1 cellular context compared by ENCODE assay signal in the genomic region with DNA sequence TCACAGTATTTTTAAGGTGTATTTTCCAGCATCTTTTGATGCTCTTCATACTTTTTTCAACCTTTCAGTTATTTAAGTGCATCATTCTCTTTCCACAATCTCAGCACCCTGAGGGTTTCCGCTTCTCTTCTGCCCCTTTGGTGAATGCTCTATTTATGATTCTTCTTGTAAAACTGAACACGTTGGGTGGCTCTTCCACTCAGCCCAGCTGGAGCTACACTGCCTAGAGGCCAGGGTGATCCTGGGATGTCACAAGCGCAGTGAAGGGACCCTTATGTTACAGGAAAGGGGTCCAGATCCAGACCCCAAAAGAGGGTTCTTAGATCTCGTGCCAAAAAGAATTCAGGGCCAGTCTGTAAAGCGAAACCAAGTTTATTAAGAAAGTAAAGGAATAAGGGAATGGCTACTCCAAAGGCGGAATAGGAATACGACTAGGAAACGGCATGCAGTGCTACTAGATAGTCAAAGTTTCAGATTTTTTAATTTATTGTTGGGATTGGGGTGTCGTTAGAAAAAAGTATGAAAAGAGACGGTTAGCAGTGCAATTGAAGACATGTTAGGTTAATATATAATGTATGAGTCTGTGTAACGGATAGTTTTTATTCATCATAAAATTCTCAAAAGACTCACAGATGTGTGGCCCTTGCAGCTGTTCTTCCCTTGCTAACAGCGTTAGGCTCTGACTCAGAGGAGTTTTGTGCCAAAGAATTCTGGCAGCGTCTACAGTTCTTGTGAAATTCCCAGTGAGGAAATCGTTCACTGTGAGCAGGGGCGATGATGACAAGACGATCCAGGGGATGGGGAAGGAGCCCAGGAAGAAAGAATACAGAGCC.
TF ChIP-seq lines count a peak whose summit lies in the region.

No MANE protein-coding gene starts in this region.

TF ChIP-seq in A549, 52 proteins besides CTCF, POLR2A, EP300 and RAD21 (continued from another document):
- TF ChIP-seq, protein P1, sequence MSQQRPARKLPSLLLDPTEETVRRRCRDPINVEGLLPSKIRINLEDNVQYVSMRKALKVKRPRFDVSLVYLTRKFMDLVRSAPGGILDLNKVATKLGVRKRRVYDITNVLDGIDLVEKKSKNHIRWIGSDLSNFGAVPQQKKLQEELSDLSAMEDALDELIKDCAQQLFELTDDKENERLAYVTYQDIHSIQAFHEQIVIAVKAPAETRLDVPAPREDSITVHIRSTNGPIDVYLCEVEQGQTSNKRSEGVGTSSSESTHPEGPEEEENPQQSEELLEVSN (IDR thresholded peaks at IDR 0.05; ENCODE audit: borderline replicate concordance, low read depth): no peak
- TF ChIP-seq, protein P2, sequence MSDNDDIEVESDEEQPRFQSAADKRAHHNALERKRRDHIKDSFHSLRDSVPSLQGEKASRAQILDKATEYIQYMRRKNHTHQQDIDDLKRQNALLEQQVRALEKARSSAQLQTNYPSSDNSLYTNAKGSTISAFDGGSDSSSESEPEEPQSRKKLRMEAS (IDR thresholded peaks at IDR 0.05): no peak
- TF ChIP-seq CHD4 (IDR thresholded peaks at IDR 0.05; ENCODE audit: borderline replicate concordance): no peak
- no peak for TF ChIP-seq ZC3H11A (IDR thresholded peaks at IDR 0.05)
- TF ChIP-seq NPAS2 (CRISPR knock-in tag; IDR thresholded peaks at IDR 0.05; ENCODE audit: borderline replicate concordance): no peak
- no peak for TF ChIP-seq ZSCAN20 (CRISPR knock-in tag; IDR thresholded peaks at IDR 0.05)
- TF ChIP-seq, protein P3, sequence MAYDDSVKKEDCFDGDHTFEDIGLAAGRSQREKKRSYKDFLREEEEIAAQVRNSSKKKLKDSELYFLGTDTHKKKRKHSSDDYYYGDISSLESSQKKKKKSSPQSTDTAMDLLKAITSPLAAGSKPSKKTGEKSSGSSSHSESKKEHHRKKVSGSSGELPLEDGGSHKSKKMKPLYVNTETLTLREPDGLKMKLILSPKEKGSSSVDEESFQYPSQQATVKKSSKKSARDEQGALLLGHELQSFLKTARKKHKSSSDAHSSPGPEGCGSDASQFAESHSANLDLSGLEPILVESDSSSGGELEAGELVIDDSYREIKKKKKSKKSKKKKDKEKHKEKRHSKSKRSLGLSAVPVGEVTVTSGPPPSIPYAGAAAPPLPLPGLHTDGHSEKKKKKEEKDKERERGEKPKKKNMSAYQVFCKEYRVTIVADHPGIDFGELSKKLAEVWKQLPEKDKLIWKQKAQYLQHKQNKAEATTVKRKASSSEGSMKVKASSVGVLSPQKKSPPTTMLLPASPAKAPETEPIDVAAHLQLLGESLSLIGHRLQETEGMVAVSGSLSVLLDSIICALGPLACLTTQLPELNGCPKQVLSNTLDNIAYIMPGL (CRISPR knock-in tag; IDR thresholded peaks at IDR 0.05; ENCODE audit: borderline replicate concordance): no peak
- TF ChIP-seq JUN (IDR thresholded peaks at IDR 0.05): no peak
- TF ChIP-seq MAZ (IDR thresholded peaks at IDR 0.05; ENCODE audit: borderline replicate concordance, low read depth, low read length): no peak
- no peak for TF ChIP-seq HOXA7 (CRISPR knock-in tag; IDR thresholded peaks at IDR 0.05)
- TF ChIP-seq EHMT2 (IDR thresholded peaks at IDR 0.05; ENCODE audit: low read depth): no peak
- TF ChIP-seq SREBF2 (IDR thresholded peaks at IDR 0.05): no peak
- TF ChIP-seq GATA3 (IDR thresholded peaks at IDR 0.05; ENCODE audit: borderline replicate concordance): no peak
- TF ChIP-seq JUNB (IDR thresholded peaks at IDR 0.05): peak; percentile 27; the same call in 1 of the 2 replicates
